11 cellular contexts compared by ENCODE assay signal in genomic region chr13:99313473-99313872, GRCh38. TPM values are rescaled to one million over a fixed set of nuclear protein-coding genes. Genes with fewer than 3 reads are reported as not detected.
DNase-seq lines count a peak whose midpoint lies in the region; ATAC-seq, FAIRE-seq and TF ChIP-seq lines count a peak whose summit lies in the region.
"Had no signal": no experiment of that assay in that cellular context is flagged by ENCODE, and none has a peak within 500 bp of the region (broad histone marks: within the 10 kb centered on the region; RNA-seq: fewer than 3 reads in every experiment).

No MANE protein-coding gene starts in this region.

- peaks cover 2 to 5% of the 10 kb centered on the region in 2 experiments for H3K36me3 ChIP-seq in mesenchymal stem cell (ENCODE audit: control insufficient read depth in 1 of 2, insufficient read depth in 2 of 2, low read depth in 1 of 2, low read length in 2 of 2)

- no peak overlapping the region for H4K8ac ChIP-seq in mesenchymal stem cell (ENCODE audit: low read length)

- no peak overlapping the region for H3K4ac ChIP-seq in mesenchymal stem cell (ENCODE audit: low read depth in 1 of 2, low read length in 2 of 2)

- H3K4me3 Mint-ChIP-seq in stimulated activated naive CD8-positive, alpha-beta T cell treated with anti-CD3 and anti-CD28 coated beads, Interleukin-15, Interleukin-2, amounts not matched to agents 100 ng/mL and 50 ng/mL, for 24 hours = peak overlapping the region; percentile 58
- H3K4me3 Mint-ChIP-seq: nephron had no signal

- no peak overlapping the region for H4K91ac ChIP-seq in mesenchymal stem cell (ENCODE audit: low read length)

- H3K9me3 Mint-ChIP-seq in stimulated activated naive CD8-positive, alpha-beta T cell treated with anti-CD3 and anti-CD28 coated beads, Interleukin-15, Interleukin-2, amounts not matched to agents 100 ng/mL and 50 ng/mL, for 24 hours = no peaks in the 10 kb centered on the region
- H3K9me3 Mint-ChIP-seq: nephron had no signal

- no peak overlapping the region for H3K23ac ChIP-seq in mesenchymal stem cell (ENCODE audit: low read length in 2 of 2)

- no peak overlapping the region for H3K14ac ChIP-seq in mesenchymal stem cell (ENCODE audit: low read length in 2 of 2)

- H3K27ac Mint-ChIP-seq in stimulated activated naive CD8-positive, alpha-beta T cell treated with anti-CD3 and anti-CD28 coated beads, Interleukin-15, Interleukin-2, amounts not matched to agents 100 ng/mL and 50 ng/mL, for 24 hours = peak overlapping the region; percentile 99
- H3K27ac Mint-ChIP-seq: nephron had no signal

- H3K27me3 Mint-ChIP-seq in stimulated activated naive CD8-positive, alpha-beta T cell treated with anti-CD3 and anti-CD28 coated beads, Interleukin-15, Interleukin-2, amounts not matched to agents 100 ng/mL and 50 ng/mL, for 24 hours = no peaks in the 10 kb centered on the region

- H3K79me1 ChIP-seq in mesenchymal stem cell (replicated peaks; ENCODE audit: low read length, poor library complexity, severe bottlenecking) = peaks cover 21% of the 10 kb centered on the region

- H2BK120ac ChIP-seq in mesenchymal stem cell (ENCODE audit: low read depth, low read length) = no peak overlapping the region

- no peak for ATAC-seq in stimulated activated naive CD8-positive, alpha-beta T cell treated with anti-CD3 and anti-CD28 coated beads, Interleukin-15, Interleukin-2, amounts not matched to agents 100 U/mL and 50 U/mL, for 24 hours
- ATAC-seq in GM18909 (IDR thresholded peaks at IDR 0.05; ENCODE audit: poor library complexity, unreplicated experiment) = no peak

- peaks cover 15% of the 10 kb centered on the region for H3K4me1 ChIP-seq in mesenchymal stem cell (ENCODE audit: control insufficient read depth, insufficient read depth, low read depth, low read length)

- no peaks in the 10 kb centered on the region for H3K9me3 ChIP-seq in mesenchymal stem cell (ENCODE audit: control insufficient read depth, low read length)

- no peak overlapping the region for H2BK5ac ChIP-seq in mesenchymal stem cell (ENCODE audit: low read depth, low read length, poor library complexity, severe bottlenecking)

- H3K4me3 ChIP-seq in mesenchymal stem cell (ENCODE audit: insufficient read depth in 1 of 2, low read depth in 1 of 2, low read length in 2 of 2) = peak overlapping the region in 1 of 2 experiments; percentile 46

- H2AFZ ChIP-seq in mesenchymal stem cell (ENCODE audit: low read depth, low read length) = no peak overlapping the region

- no peak overlapping the region for H2BK15ac ChIP-seq in mesenchymal stem cell (ENCODE audit: low read depth, poor library complexity, severe bottlenecking)

- H3K18ac ChIP-seq in mesenchymal stem cell (ENCODE audit: low read depth in 1 of 2, low read length in 2 of 2) = no peak overlapping the region

- H2BK12ac ChIP-seq in mesenchymal stem cell (ENCODE audit: low read length in 2 of 2) = peak overlapping the region in 1 of 2 experiments; percentile 29

- peak overlapping the region; percentile 82 for H3K9ac ChIP-seq in mesenchymal stem cell (ENCODE audit: low read length)

- WGBS in mesenchymal stem cell = 96% methylated on average over 3 of the region's 3 CpGs

- FAIRE-seq in D721Med (lab: Jason Lieb, UNC) = no peak
- FAIRE-seq: endometrium had no signal

- peaks cover 94% of the 10 kb centered on the region for H3K4me1 Mint-ChIP-seq in stimulated activated naive CD8-positive, alpha-beta T cell treated with anti-CD3 and anti-CD28 coated beads, Interleukin-15, Interleukin-2, amounts not matched to agents 100 ng/mL and 50 ng/mL, for 24 hours (ENCODE audit: low read depth)

- H3K27me3 ChIP-seq in mesenchymal stem cell (ENCODE audit: control insufficient read depth in 1 of 2, insufficient read depth in 1 of 2, low read length in 2 of 2) = no peaks in the 10 kb centered on the region

- peaks cover 59% of the 10 kb centered on the region for H3K36me3 Mint-ChIP-seq in stimulated activated naive CD8-positive, alpha-beta T cell treated with anti-CD3 and anti-CD28 coated beads, Interleukin-15, Interleukin-2, amounts not matched to agents 100 ng/mL and 50 ng/mL, for 24 hours (ENCODE audit: low read depth)

- no peak overlapping the region for H3K4me2 ChIP-seq in mesenchymal stem cell (ENCODE audit: low read length, poor library complexity, severe bottlenecking)

- no peak overlapping the region for H2AK5ac ChIP-seq in mesenchymal stem cell (ENCODE audit: low read length, severe bottlenecking)

- no peak overlapping the region for H3K27ac ChIP-seq in mesenchymal stem cell (ENCODE audit: low read length, poor library complexity, severe bottlenecking)

- no peak for TF ChIP-seq CTCF in D721Med (IDR thresholded peaks at IDR 0.05; ENCODE audit: insufficient read depth, missing control alignments)

- no peak for DNase-seq in stimulated activated naive CD8-positive, alpha-beta T cell treated with anti-CD3 and anti-CD28 coated beads, Interleukin-15, Interleukin-2, amounts not matched to agents 100 U/mL and 50 U/mL, for 24 hours
- DNase-seq in astrocyte of the hippocampus (ENCODE audit: low read depth, low spot score) (peak; percentile 42), mesenchymal stem cell (no peak), D721Med (ENCODE audit: insufficient read length, low spot score) (no peak), COR-L47 (lab: John Stamatoyannopoulos, UW) (no peak), GDM1 (lab: John Stamatoyannopoulos, UW) (no peak)
- DNase-seq: activated CD4-positive, alpha-beta T cell treated with anti-CD3 and anti-CD28 coated beads for 4 hours had no signal

RNA-seq across cellular contexts. Expression of gene GPR183, which starts 6.3 kb away (rescaled TPM):
- polyA plus RNA-seq in mesenchymal stem cell (2013, experiment 1 of 2) = 8.4 TPM
- 8.1 TPM for polyA plus RNA-seq in mesenchymal stem cell (2013, experiment 2 of 2)

RNA-seq across cellular contexts. Expression of gene GPR18, which starts 55.3 kb away (rescaled TPM):
- polyA plus RNA-seq in mesenchymal stem cell (2013, experiment 1 of 2) = 0.03 TPM
- not detected for polyA plus RNA-seq in mesenchymal stem cell (2013, experiment 2 of 2)
